23 cellular contexts compared by ENCODE assay signal in genomic region chr12:38137287-38137686, GRCh38.
"Had no signal": no experiment of that assay in that cellular context is flagged by ENCODE, and none has a peak within 500 bp of the region (broad histone marks: within the 10 kb centered on the region; RNA-seq: fewer than 3 reads in every experiment).

No MANE protein-coding gene starts in this region.

- H3K9me3 ChIP-seq: esophagus muscularis mucosa, gastroesophageal sphincter, left lung, lower lobe of right lung, mucosa of descending colon had no signal

- FAIRE-seq: colon, endothelial cell of umbilical vein, frontal cortex had no signal

- H3K27me3 ChIP-seq: foreskin keratinocyte, hepatocyte had no signal

- H3K4me3 ChIP-seq: heart left ventricle, hepatocyte, mucosa of descending colon had no signal

- H3K4me2 ChIP-seq: hepatocyte had no signal

- H2AFZ ChIP-seq: hepatocyte had no signal

- DNase-seq: dermis blood vessel endothelial cell; dorsolateral prefrontal cortex; effector CD4-positive, alpha-beta T cell; effector memory CD4-positive, alpha-beta T cell; foreskin keratinocyte; heart left ventricle; hypothalamus; immature natural killer cell; islet precursor cell; left cardiac atrium; left ventricle myocardium superior; lower lobe of right lung; mesendoderm; mucosa of descending colon; naive B cell had no signal

- ATAC-seq: gastroesophageal sphincter, heart left ventricle had no signal

- H3K4me1 ChIP-seq: foreskin keratinocyte had no signal

- H3K27ac ChIP-seq: coronary artery, dorsolateral prefrontal cortex, esophagus muscularis mucosa, foreskin keratinocyte, gastroesophageal sphincter, heart left ventricle, hepatocyte, left lung, lower lobe of right lung had no signal

- H3K36me3 ChIP-seq: esophagus muscularis mucosa, gastroesophageal sphincter, heart left ventricle, left lung, lower lobe of right lung had no signal

- H3K79me2 ChIP-seq: hepatocyte had no signal
